ENCODE assay signal across 8 cellular contexts in genomic region chr11:47355283-47356128, GRCh38. TPM values are rescaled to one million over a fixed set of nuclear protein-coding genes. Genes with fewer than 3 reads are reported as not detected.
DNase-seq lines count a peak whose midpoint lies in the region; ATAC-seq and TF ChIP-seq lines count a peak whose summit lies in the region.

No MANE protein-coding gene starts in this region.

- H3K27me3 ChIP-seq in right atrium auricular region: no peaks in the 10 kb centered on the region

- peak; percentile 91 to 98 for TF ChIP-seq CTCF in right atrium auricular region (IDR thresholded peaks at IDR 0.05)

- no peaks in the 10 kb centered on the region for H3K9me3 ChIP-seq in right atrium auricular region

- peak; percentile 94 for DNase-seq in Ammon's horn (ENCODE audit: low spot score)
- DNase-seq in HCEC 1CT: peak; percentile 87
- DNase-seq in NCI-H510A treated with DMSO at 0.1 percent for 48 hours (lab: John Stamatoyannopoulos, UW): peak; percentile 80
- peak; percentile 16 to 95 (median 82) for DNase-seq in anterior cingulate cortex (lab: John Stamatoyannopoulos, UW)
- DNase-seq in right atrium auricular region (ENCODE audit: low spot score): peak; percentile 95
- peak; percentile 96 for DNase-seq in posterior vena cava (ENCODE audit: low spot score)
- DNase-seq in SKM-1 treated with dmso at 0.1 percent for 144 hours (lab: John Stamatoyannopoulos, UW; ENCODE audit: unreplicated experiment): no peak

- ATAC-seq in GM18517 (IDR thresholded peaks at IDR 0.05; ENCODE audit: unreplicated experiment): no peak

- H3K36me3 ChIP-seq in right atrium auricular region: peaks cover 10% of the 10 kb centered on the region

- peak overlapping the region; percentile 33 to 56 for H3K4me3 ChIP-seq in right atrium auricular region

- H3K27ac ChIP-seq in right atrium auricular region: peak overlapping the region; percentile 88 to 98

- intact Hi-C loops in posterior vena cava (cut with DNase I): loop anchor here (5.0 to 10.0 kb wide), 2 partner anchors 173 to 181 kb away; partner anchors contain the start of gene ARFGAP2 (in 1 of the 2)

- H3K4me1 ChIP-seq in right atrium auricular region: peaks cover 0 to 12% of the 10 kb centered on the region in 2 donors

RNA-seq across cellular contexts. Expression of gene MYBPC3, which starts 3.0 kb away (rescaled TPM):
- total RNA-seq in right atrium auricular region: 1,000 to 10,000 TPM in 1 of 2 donors, 100 to 1,000 TPM in 1; 797 to 1,210 TPM
- under 1 TPM; 0.19 to 0.37 TPM for total RNA-seq in posterior vena cava

RNA-seq across cellular contexts. Expression of gene SPI1, which starts 22.8 kb away (rescaled TPM):
- total RNA-seq in right atrium auricular region (10 to 100 TPM in 1 of 2 donors, 1 to 10 TPM in 1; 7.5 to 23.1 TPM), posterior vena cava (10 to 100 TPM; 27.7 to 47.0 TPM)

RNA-seq across cellular contexts. Expression of gene SLC39A13, which starts 52.9 kb away (rescaled TPM):
- total RNA-seq in right atrium auricular region: 10 to 100 TPM; 78.4 to 79.8 TPM
- total RNA-seq in posterior vena cava: 10 to 100 TPM; 96.1 to 98.1 TPM

Comparison
In these comparisons a context has a peak if more than half of its experiments do, and no peak if none do; other contexts are left out.
1. RNA of gene MYBPC3, which starts 3.0 kb away (total RNA-seq): 797 to 1,210 TPM in right atrium auricular region; 0.19 to 0.37 TPM in posterior vena cava; every median in the first group is over 100 times any median in the second.